ENCODE assay signal across 11 cellular contexts in genomic region chr2:38742797-38743559, GRCh38. TPM values are rescaled to one million over a fixed set of nuclear protein-coding genes. Genes with fewer than 3 reads are reported as not detected.
DNase-seq lines count a peak whose midpoint lies in the region; TF ChIP-seq lines count a peak whose summit lies in the region.
"Had no signal": no experiment of that assay in that cellular context is flagged by ENCODE, and none has a peak within 500 bp of the region (broad histone marks: within the 10 kb centered on the region; RNA-seq: fewer than 3 reads in every experiment).

No MANE protein-coding gene starts in this region.

- no peaks in the 10 kb centered on the region for H3K9me2 ChIP-seq in Karpas-422 (replicated peaks; ENCODE audit: insufficient read depth, low read length)

- peaks cover 31% of the 10 kb centered on the region for H4K20me1 ChIP-seq in Karpas-422 (ENCODE audit: insufficient read depth, low read depth, low read length)

- H3K4me3 Mint-ChIP-seq in activated T-cell treated with anti-CD3 and anti-CD28 coated beads, Interleukin-2, amount 50 U/mL, for 24 hours: peak overlapping the region; percentile 26
- H3K4me3 Mint-ChIP-seq in brain: no peak overlapping the region
- no peak overlapping the region for H3K4me3 Mint-ChIP-seq in progenitor cell of endocrine pancreas (ENCODE audit: low read depth)

- 0 out of 2 replicates have a peak overlapping the region, but pooled peaks have one; percentile 20 for H3K27ac ChIP-seq in Karpas-422 (ENCODE audit: low read length)

- H3K79me2 ChIP-seq in Karpas-422 (ENCODE audit: low read length): peaks cover 23% of the 10 kb centered on the region

- no peaks in the 10 kb centered on the region for H3K9me3 ChIP-seq in Karpas-422 (ENCODE audit: low read length)

- peaks cover 83% of the 10 kb centered on the region for H3K4me1 Mint-ChIP-seq in activated T-cell treated with anti-CD3 and anti-CD28 coated beads, Interleukin-2, amount 50 U/mL, for 24 hours (ENCODE audit: low read depth)
- H3K4me1 Mint-ChIP-seq in brain (peaks cover 47% of the 10 kb centered on the region), progenitor cell of endocrine pancreas (ENCODE audit: low read depth) (peaks cover 22% of the 10 kb centered on the region)

- peaks cover 96% of the 10 kb centered on the region for H3K36me3 Mint-ChIP-seq in activated T-cell treated with anti-CD3 and anti-CD28 coated beads, Interleukin-2, amount 50 U/mL, for 24 hours (ENCODE audit: low read depth)
- H3K36me3 Mint-ChIP-seq in brain (peaks cover 89% of the 10 kb centered on the region), progenitor cell of endocrine pancreas (ENCODE audit: insufficient read depth) (peaks cover 60% of the 10 kb centered on the region)

- no peak overlapping the region for H3K9ac ChIP-seq in Karpas-422 (ENCODE audit: low read length)

- TF ChIP-seq CTCF in brain (conservative IDR thresholded peaks at IDR 0.05) (no peak), progenitor cell of endocrine pancreas (IDR thresholded peaks at IDR 0.05; ENCODE audit: unreplicated experiment) (no peak)

- H3K27ac Mint-ChIP-seq in activated T-cell treated with anti-CD3 and anti-CD28 coated beads, Interleukin-2, amount 50 U/mL, for 24 hours: peak overlapping the region; percentile 99
- H3K27ac Mint-ChIP-seq in brain (peak overlapping the region in 3 of 5 experiments; percentile 24 to 65 (median 51)), progenitor cell of endocrine pancreas (peak overlapping the region; percentile 77)

- H3K4me2 ChIP-seq in Karpas-422 (ENCODE audit: low read depth, low read length, poor library complexity, severe bottlenecking): no peak overlapping the region

- peaks cover 42% of the 10 kb centered on the region for H3K4me1 ChIP-seq in Karpas-422 (ENCODE audit: low read length)

- H3K27me3 ChIP-seq in Karpas-422 (ENCODE audit: low read length): no peaks in the 10 kb centered on the region

- H3K36me3 ChIP-seq in Karpas-422 (ENCODE audit: insufficient read depth, low read length): peaks cover 54% of the 10 kb centered on the region

- H3K9me3 Mint-ChIP-seq in activated T-cell treated with anti-CD3 and anti-CD28 coated beads, Interleukin-2, amount 50 U/mL, for 24 hours: no peaks in the 10 kb centered on the region
- H3K9me3 Mint-ChIP-seq in brain (peaks cover 0 to 11% (median 9%) of the 10 kb centered on the region in 5 experiments), progenitor cell of endocrine pancreas (ENCODE audit: low read depth) (peaks cover 9% of the 10 kb centered on the region)

- no peak for DNase-seq in activated T-cell treated with anti-CD3 and anti-CD28 coated beads, Interleukin-2, amount 50 U/mL, for 24 hours
- no peak for DNase-seq in activated T-cell treated with anti-CD3 and anti-CD28 coated beads for 4 hours
- no peak for DNase-seq in Karpas-422
- DNase-seq in progenitor cell of endocrine pancreas (ENCODE audit: low spot score, unreplicated experiment): no peak
- DNase-seq in cerebellar nuclear complex (lab: John Stamatoyannopoulos, UW): no peak
- DNase-seq in 8988T: no peak
- DNase-seq in HCEC 1CT: no peak
- DNase-seq: DMS153, NCI-H1694 treated with DMSO at 0.1 percent for 48 hours, NCI-H526 treated with DMSO at 0.1 percent for 48 hours had no signal

- H3K27me3 Mint-ChIP-seq in activated T-cell treated with anti-CD3 and anti-CD28 coated beads, Interleukin-2, amount 50 U/mL, for 24 hours: no peaks in the 10 kb centered on the region
- H3K27me3 Mint-ChIP-seq in brain (peaks cover 1% of the 10 kb centered on the region), progenitor cell of endocrine pancreas (no peaks in the 10 kb centered on the region)

- no peak overlapping the region for H2AFZ ChIP-seq in Karpas-422 (ENCODE audit: low read length)

- no peak overlapping the region for H3K4me3 ChIP-seq in Karpas-422 (ENCODE audit: low read length)

RNA-seq across cellular contexts. Expression of gene SRSF7, which starts 8.2 kb away (rescaled TPM):
- 154 and 176 TPM in 2 replicates for total RNA-seq in Karpas-422 (2014; rRNA removed; shearing (Covaris generic); ENCODE audit: low replicate concordance)
- 104 TPM for polyA plus RNA-seq in brain (ENCODE audit: insufficient read depth, low read depth, low replicate concordance)
- total RNA-seq in progenitor cell of endocrine pancreas: 258 TPM in 2 replicates

RNA-seq across cellular contexts. Expression of gene GEMIN6, which starts 35.0 kb away (rescaled TPM):
- 16.2 and 20.1 TPM in 2 replicates for total RNA-seq in Karpas-422 (2014; rRNA removed; shearing (Covaris generic); ENCODE audit: low replicate concordance)
- 7.3 TPM for polyA plus RNA-seq in brain (ENCODE audit: insufficient read depth, low read depth, low replicate concordance)
- 16.3 and 17.5 TPM in 2 replicates for total RNA-seq in progenitor cell of endocrine pancreas
